Comparison of ENCODE assay signal across 8 cellular contexts in genomic region chr3:43286886-43287301, GRCh38. TPM values are rescaled to one million over a fixed set of nuclear protein-coding genes. Genes with fewer than 3 reads are reported as not detected.
DNase-seq lines count a peak whose midpoint lies in the region; ATAC-seq and TF ChIP-seq lines count a peak whose summit lies in the region.

No MANE protein-coding gene starts in this region.

- peaks cover 38 to 46% (median 42%) of the 10 kb centered on the region in 3 donors for H3K4me1 Mint-ChIP-seq in IgD-negative memory B cell
- peaks cover 41% of the 10 kb centered on the region for H3K4me1 Mint-ChIP-seq in activated CD4-positive, alpha-beta memory T cell treated with anti-CD3 and anti-CD28 coated beads for 36 hours (ENCODE audit: low read depth)
- H3K4me1 Mint-ChIP-seq in nephron progenitor cell, result peaks cover 44% of the 10 kb centered on the region

- peak overlapping the region; percentile 91 to 99 (median 98) for H3K27ac ChIP-seq in esophagus squamous epithelium

- peak overlapping the region; percentile 91 to 96 (median 93) for H3K27ac Mint-ChIP-seq in IgD-negative memory B cell
- peak overlapping the region; percentile 91 for H3K27ac Mint-ChIP-seq in activated CD4-positive, alpha-beta memory T cell treated with anti-CD3 and anti-CD28 coated beads for 36 hours
- H3K27ac Mint-ChIP-seq in nephron progenitor cell, result peak overlapping the region; percentile 70

- WGBS in esophagus squamous epithelium, 2 donors, result 0% methylated on average over 7 to 9 of the region's 44 CpGs

- POLR2A ChIA-PET in activated CD4-positive, alpha-beta memory T cell treated with anti-CD3 and anti-CD28 coated beads for 36 hours (lab: Charles Lee), result interaction anchor here (1.0 kb wide), 2 partner anchors 58 to 102 kb away, joined by 4 to 5 read pairs; no protein-coding TSS in a partner anchor

- H3K4me3 ChIP-seq in esophagus squamous epithelium, result peak overlapping the region; percentile 54 to 91 (median 70)

- ATAC-seq in GM21360 (IDR thresholded peaks at IDR 0.05; ENCODE audit: unreplicated experiment), result peak; percentile 34

- H3K9me3 ChIP-seq in esophagus squamous epithelium, result no peaks in the 10 kb centered on the region

- no peaks in the 10 kb centered on the region for H3K9me3 Mint-ChIP-seq in IgD-negative memory B cell
- no peaks in the 10 kb centered on the region for H3K9me3 Mint-ChIP-seq in activated CD4-positive, alpha-beta memory T cell treated with anti-CD3 and anti-CD28 coated beads for 36 hours
- no peaks in the 10 kb centered on the region for H3K9me3 Mint-ChIP-seq in nephron progenitor cell

- TF ChIP-seq POLR2A in esophagus squamous epithelium (IDR thresholded peaks at IDR 0.05), result no peak

- H3K4me1 ChIP-seq in esophagus squamous epithelium, result peaks cover 12 to 59% (median 45%) of the 10 kb centered on the region in 3 donors

- H3K27me3 Mint-ChIP-seq in IgD-negative memory B cell (no peaks in the 10 kb centered on the region), nephron progenitor cell (ENCODE audit: low read depth, poor library complexity) (peaks cover 45% of the 10 kb centered on the region)
- H3K27me3 Mint-ChIP-seq in activated CD4-positive, alpha-beta memory T cell treated with anti-CD3 and anti-CD28 coated beads for 36 hours, result no peaks in the 10 kb centered on the region

- no peaks in the 10 kb centered on the region for H3K27me3 ChIP-seq in esophagus squamous epithelium

- DNase-seq in D341Med (ENCODE audit: low spot score) (peak; percentile 84), esophagus squamous epithelium (lab: John Stamatoyannopoulos, UW) (no peak), nephron progenitor cell (no peak), OCI-M2 (lab: John Stamatoyannopoulos, UW; ENCODE audit: unreplicated experiment) (no peak), epidermal melanocyte (ENCODE audit: insufficient read length, low spot score) (no peak)
- DNase-seq in activated CD4-positive, alpha-beta memory T cell treated with anti-CD3 and anti-CD28 coated beads for 36 hours, result peak; percentile 46

- no peaks in the 10 kb centered on the region for H3K36me3 ChIP-seq in esophagus squamous epithelium

- CTCF ChIA-PET in activated CD4-positive, alpha-beta memory T cell treated with anti-CD3 and anti-CD28 coated beads for 36 hours (lab: Charles Lee), result interaction anchor here (0.8 to 3.2 kb wide), 6 partner anchors 10 to 215 kb away, joined by 3 to 16 read pairs (median 6); no protein-coding TSS in a partner anchor

- peak overlapping the region; percentile 85 to 96 (median 94) for H3K4me3 Mint-ChIP-seq in IgD-negative memory B cell
- H3K4me3 Mint-ChIP-seq in activated CD4-positive, alpha-beta memory T cell treated with anti-CD3 and anti-CD28 coated beads for 36 hours, result peak overlapping the region; percentile 89
- peak overlapping the region; percentile 95 for H3K4me3 Mint-ChIP-seq in nephron progenitor cell

- TF ChIP-seq CTCF in esophagus squamous epithelium (IDR thresholded peaks at IDR 0.05) (no peak), nephron progenitor cell (IDR thresholded peaks at IDR 0.05) (no peak)

- intact Hi-C loops in activated CD4-positive, alpha-beta memory T cell treated with anti-CD3 and anti-CD28 coated beads for 36 hours (cut with micrococcal nuclease), result loop anchor here (1.0 to 10.0 kb wide), 8 partner anchors 65 to 1050 kb away; partner anchors contain the start of genes ABHD5, ANO10, POMGNT2 and TCAIM
- intact Hi-C loops in esophagus squamous epithelium (cut with DNase I), result no loop called here

- H3K36me3 Mint-ChIP-seq in IgD-negative memory B cell, result peaks cover 12% of the 10 kb centered on the region
- H3K36me3 Mint-ChIP-seq in activated CD4-positive, alpha-beta memory T cell treated with anti-CD3 and anti-CD28 coated beads for 36 hours, result peaks cover 12% of the 10 kb centered on the region
- H3K36me3 Mint-ChIP-seq in nephron progenitor cell (ENCODE audit: low read depth), result no peaks in the 10 kb centered on the region

RNA-seq across cellular contexts. Expression of gene SNRK, which starts 0.6 kb away (rescaled TPM):
- 24.8 TPM for polyA plus RNA-seq in IgD-negative memory B cell
- total RNA-seq in activated CD4-positive, alpha-beta memory T cell treated with anti-CD3 and anti-CD28 coated beads for 36 hours, result 10 to 100 TPM; 23.9 to 24.4 TPM
- 10 to 100 TPM; 27.0 to 42.0 (median 29.5) TPM for total RNA-seq in esophagus squamous epithelium

Comparison
In these comparisons a context has a peak if more than half of its experiments do, and no peak if none do; other contexts are left out.
1. DNase-seq: peak in D341Med (single experiment) and activated CD4-positive, alpha-beta memory T cell treated with anti-CD3 and anti-CD28 coated beads for 36 hours (single experiment); none in esophagus squamous epithelium (single experiment), nephron progenitor cell (single experiment), OCI-M2 (single experiment) and epidermal melanocyte (single experiment).
2. Peak in every context shown above with its lines, with median percentiles within 50 percentile points of each other: H3K27ac Mint-ChIP-seq and H3K4me3 Mint-ChIP-seq.